In genomic region chr11:12211331-12212065, GRCh38 we compare ENCODE assay signal across 21 cellular contexts.
DNase-seq lines count a peak whose midpoint lies in the region; ATAC-seq and TF ChIP-seq lines count a peak whose summit lies in the region.
"Had no signal": no experiment of that assay in that cellular context is flagged by ENCODE, and none has a peak within 500 bp of the region (broad histone marks: within the 10 kb centered on the region; RNA-seq: fewer than 3 reads in every experiment).

No MANE protein-coding gene starts in this region.

- H3K4me1 ChIP-seq in smooth muscle cell (ENCODE audit: low read depth) = peaks cover 12% of the 10 kb centered on the region
- H3K4me1 ChIP-seq: parathyroid adenoma had no signal

- H2AFZ ChIP-seq in smooth muscle cell (ENCODE audit: low read depth) = no peak overlapping the region
- H2AFZ ChIP-seq: parathyroid adenoma had no signal

- H3K4me3 Mint-ChIP-seq in HFFc6 = no peak overlapping the region
- no peak overlapping the region for H3K4me3 Mint-ChIP-seq in activated T-helper 17 cell treated with anti-CD3 and anti-CD28 coated beads, Interleukin-2, amount 50 U/mL, for 72 hours
- H3K4me3 Mint-ChIP-seq: activated CD4-positive, alpha-beta T cell treated with anti-CD3 and anti-CD28 coated beads for 36 hours; activated naive CD4-positive, alpha-beta T cell treated with anti-CD3 and anti-CD28 coated beads for 36 hours; B cell; H9; naive thymus-derived CD4-positive, alpha-beta T cell had no signal

- H3K79me2 ChIP-seq in smooth muscle cell (ENCODE audit: low read depth) = no peaks in the 10 kb centered on the region
- H3K79me2 ChIP-seq: parathyroid adenoma had no signal

- H4K20me1 ChIP-seq in smooth muscle cell (ENCODE audit: low read depth) = no peaks in the 10 kb centered on the region

- no peaks in the 10 kb centered on the region for H3K9me3 Mint-ChIP-seq in HFFc6
- no peaks in the 10 kb centered on the region for H3K9me3 Mint-ChIP-seq in activated T-helper 17 cell treated with anti-CD3 and anti-CD28 coated beads, Interleukin-2, amount 50 U/mL, for 72 hours
- H3K9me3 Mint-ChIP-seq: activated naive CD4-positive, alpha-beta T cell treated with anti-CD3 and anti-CD28 coated beads for 36 hours; H9; naive thymus-derived CD4-positive, alpha-beta T cell had no signal

- H3K27me3 ChIP-seq in smooth muscle cell (ENCODE audit: low read depth) = no peaks in the 10 kb centered on the region

- peak overlapping the region; percentile 22; the same call in 1 of the 2 replicates for H3K27ac Mint-ChIP-seq in HFFc6
- H3K27ac Mint-ChIP-seq in activated T-helper 17 cell treated with anti-CD3 and anti-CD28 coated beads, Interleukin-2, amount 50 U/mL, for 72 hours = peak overlapping the region; percentile 71
- H3K27ac Mint-ChIP-seq: activated CD4-positive, alpha-beta T cell treated with anti-CD3 and anti-CD28 coated beads for 36 hours; activated naive CD4-positive, alpha-beta T cell treated with anti-CD3 and anti-CD28 coated beads for 36 hours; B cell; H9 had no signal

- H3K36me3 Mint-ChIP-seq in HFFc6 (ENCODE audit: low read depth) = peaks cover 93% of the 10 kb centered on the region
- peaks cover 100% of the 10 kb centered on the region for H3K36me3 Mint-ChIP-seq in activated T-helper 17 cell treated with anti-CD3 and anti-CD28 coated beads, Interleukin-2, amount 50 U/mL, for 72 hours (ENCODE audit: low read depth)

- peaks cover 4% of the 10 kb centered on the region for H3K36me3 ChIP-seq in smooth muscle cell (ENCODE audit: low read depth)

- peaks cover 18% of the 10 kb centered on the region for H3F3A ChIP-seq in smooth muscle cell (ENCODE audit: low read depth)

- no peak overlapping the region for H3K9ac ChIP-seq in smooth muscle cell (ENCODE audit: low read depth)
- H3K9ac ChIP-seq: parathyroid adenoma had no signal

- peak overlapping the region; percentile 88 for H3K27ac ChIP-seq in smooth muscle cell (ENCODE audit: low read depth)
- H3K27ac ChIP-seq: 22Rv1, parathyroid adenoma had no signal

- H3K4me3 ChIP-seq in smooth muscle cell = no peak overlapping the region
- H3K4me3 ChIP-seq: coronary artery had no signal

- H3K4me2 ChIP-seq in smooth muscle cell = no peak overlapping the region

- over 99% methylated on average over 7 of the region's 7 CpGs for WGBS in smooth muscle cell (ENCODE audit: low lambda C conversion rate)

- ATAC-seq in activated T-helper 17 cell treated with anti-CD3 and anti-CD28 coated beads, Interleukin-2, amount 50 U/mL, for 72 hours (replicated peaks) = no peak
- ATAC-seq in GM21528 (IDR thresholded peaks at IDR 0.05; ENCODE audit: low FRiP score, unreplicated experiment) (no peak), GM19463 (IDR thresholded peaks at IDR 0.05; ENCODE audit: unreplicated experiment) (no peak)
- ATAC-seq: activated CD4-positive, alpha-beta T cell treated with anti-CD3 and anti-CD28 coated beads for 36 hours; naive thymus-derived CD4-positive, alpha-beta T cell had no signal

- peaks cover 70% of the 10 kb centered on the region for H3K4me1 Mint-ChIP-seq in HFFc6 (ENCODE audit: low read depth)
- H3K4me1 Mint-ChIP-seq in activated T-helper 17 cell treated with anti-CD3 and anti-CD28 coated beads, Interleukin-2, amount 50 U/mL, for 72 hours = peaks cover 32% of the 10 kb centered on the region

- H3K27me3 Mint-ChIP-seq in HFFc6 (ENCODE audit: insufficient read depth) = no peaks in the 10 kb centered on the region; the same call in 1 of the 2 replicates
- no peaks in the 10 kb centered on the region for H3K27me3 Mint-ChIP-seq in activated T-helper 17 cell treated with anti-CD3 and anti-CD28 coated beads, Interleukin-2, amount 50 U/mL, for 72 hours
- H3K27me3 Mint-ChIP-seq: activated CD4-positive, alpha-beta T cell treated with anti-CD3 and anti-CD28 coated beads for 36 hours; naive thymus-derived CD4-positive, alpha-beta T cell had no signal

- TF ChIP-seq CTCF in HFFc6 (IDR thresholded peaks at IDR 0.05) = no peak
- TF ChIP-seq CTCF in smooth muscle cell (IDR thresholded peaks at IDR 0.05; ENCODE audit: borderline replicate concordance, insufficient read depth, poor library complexity, severe bottlenecking) = no peak

- H3K9me3 ChIP-seq in smooth muscle cell (replicated peaks; ENCODE audit: low read depth) = no peaks in the 10 kb centered on the region

- DNase-seq in DMS53 (lab: John Stamatoyannopoulos, UW) (peak; percentile 27), DMS53 treated with DMSO at 0.1 percent for 48 hours (lab: John Stamatoyannopoulos, UW; ENCODE audit: unreplicated experiment) (no peak), HFFc6 (no peak), smooth muscle cell (lab: John Stamatoyannopoulos, UW; ENCODE audit: unreplicated experiment) (no peak), NOMO-1 treated with DMSO at 0.1 percent for 48 hours (lab: John Stamatoyannopoulos, UW; ENCODE audit: unreplicated experiment) (no peak)
- DNase-seq: activated CD4-positive, alpha-beta T cell treated with anti-CD3 and anti-CD28 coated beads for 36 hours; activated naive CD4-positive, alpha-beta T cell treated with anti-CD3 and anti-CD28 coated beads for 36 hours; foreskin fibroblast; H9; hypothalamus; KG1; naive thymus-derived CD4-positive, alpha-beta T cell; NCI-H1092 treated with DMSO at 0.1 percent for 48 hours; stimulated activated CD4-positive, alpha-beta T cell treated with anti-CD3 and anti-CD28 coated beads, Interleukin-4, amount 100 ng/mL, for 24 hours had no signal
